ENCODE assay signal across 15 cellular contexts in genomic region chr20:50758992-50759391, GRCh38.
"Had no signal": no experiment of that assay in that cellular context is flagged by ENCODE, and none has a peak within 500 bp of the region (broad histone marks: within the 10 kb centered on the region; RNA-seq: fewer than 3 reads in every experiment).

No MANE protein-coding gene starts in this region.

- H3K9ac ChIP-seq: parathyroid adenoma had no signal

- H3K9me3 ChIP-seq: mucosa of descending colon, neutrophil, thyroid gland had no signal

- H3K9me3 Mint-ChIP-seq: naive thymus-derived CD4-positive, alpha-beta T cell had no signal

- H3K27me3 Mint-ChIP-seq: activated naive CD8-positive, alpha-beta T cell had no signal

- H3K27me3 ChIP-seq: neutrophil, thyroid gland had no signal

- H3K4me3 ChIP-seq: mucosa of descending colon, thyroid gland had no signal

- H3K36me3 Mint-ChIP-seq: activated naive CD8-positive, alpha-beta T cell; naive thymus-derived CD4-positive, alpha-beta T cell had no signal

- FAIRE-seq: keratinocyte, urothelium cell line had no signal

- H3K27ac Mint-ChIP-seq: activated naive CD8-positive, alpha-beta T cell; naive thymus-derived CD4-positive, alpha-beta T cell had no signal

- H3K36me3 ChIP-seq: neutrophil, thyroid gland, WERI-Rb-1 had no signal

- ATAC-seq: mucosa of descending colon; naive thymus-derived CD4-positive, alpha-beta T cell had no signal

- H3K27ac ChIP-seq: neutrophil, parathyroid adenoma, thyroid gland, WERI-Rb-1 had no signal

- DNase-seq: activated CD4-positive, alpha-beta T cell treated with anti-CD3 and anti-CD28 coated beads for 1 hour; foreskin melanocyte; glutamatergic neuron; hypothalamus; mucosa of descending colon; naive thymus-derived CD4-positive, alpha-beta T cell; stimulated activated naive CD4-positive, alpha-beta T cell; T-helper 2 cell; thyroid gland; WERI-Rb-1 had no signal

- H3K4me3 Mint-ChIP-seq: activated naive CD8-positive, alpha-beta T cell; naive thymus-derived CD4-positive, alpha-beta T cell had no signal

- H3K4me1 Mint-ChIP-seq: naive thymus-derived CD4-positive, alpha-beta T cell had no signal

- H2AFZ ChIP-seq: parathyroid adenoma had no signal
